Comparison of ENCODE assay signal across 18 cellular contexts in the genomic region with DNA sequence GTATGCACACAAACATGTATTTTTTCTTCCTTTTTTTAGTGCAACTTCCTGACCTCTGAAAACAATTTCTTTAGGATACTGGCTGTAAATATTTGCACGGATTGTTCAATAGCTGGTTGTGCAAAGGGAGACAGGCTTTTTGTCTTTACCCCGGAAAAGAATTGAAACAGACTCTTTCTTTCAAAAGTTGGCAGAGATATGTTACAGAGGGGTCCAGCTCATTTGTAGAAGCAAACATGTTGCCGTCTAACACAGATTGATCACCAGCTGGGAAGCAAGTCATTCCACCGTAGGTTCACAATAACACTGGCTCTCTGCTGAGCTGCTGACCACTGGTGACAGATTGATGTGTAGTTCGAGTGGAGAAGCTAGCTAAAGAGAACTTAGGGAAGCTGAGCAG.
DNase-seq lines count a peak whose midpoint lies in the region; ATAC-seq, FAIRE-seq and TF ChIP-seq lines count a peak whose summit lies in the region.
"Had no signal": no experiment of that assay in that cellular context is flagged by ENCODE, and none has a peak within 500 bp of the region (broad histone marks: within the 10 kb centered on the region; RNA-seq: fewer than 3 reads in every experiment).

No MANE protein-coding gene starts in this region.

- no peaks in the 10 kb centered on the region for H3K79me2 ChIP-seq in K562 (ENCODE audit: control insufficient read depth, insufficient read depth, low read length)

- peak overlapping the region; percentile 62 for H3K27ac Mint-ChIP-seq in progenitor cell of endocrine pancreas
- H3K27ac Mint-ChIP-seq: B cell had no signal

- POLR2A ChIA-PET in K562 (lab: Yijun Ruan, JAX), result interaction anchor here (0.8 kb wide), 1 partner anchor 496 kb away, joined by 5 read pairs; no protein-coding TSS in a partner anchor

- no peak overlapping the region for H3K9ac ChIP-seq in K562 (ENCODE audit: insufficient read depth in 1 of 2, low read depth in 2 of 2, low read length in 2 of 2)

- no peaks in the 10 kb centered on the region for H3K9me3 ChIP-seq in K562 (replicated peaks; ENCODE audit: control insufficient read depth, insufficient read depth, low read depth, low read length)
- H3K9me3 ChIP-seq: SJCRH30 had no signal

- no peaks in the 10 kb centered on the region for H3K27me3 Mint-ChIP-seq in progenitor cell of endocrine pancreas
- H3K27me3 Mint-ChIP-seq: B cell had no signal

- H3K36me3 ChIP-seq in K562 (ENCODE audit: control insufficient read depth, insufficient read depth, low read length), result no peaks in the 10 kb centered on the region
- H3K36me3 ChIP-seq: SJCRH30 had no signal

- no peaks in the 10 kb centered on the region for H3K27me3 ChIP-seq in K562 (ENCODE audit: control insufficient read depth in 2 of 2, insufficient read depth in 2 of 2, low read length in 2 of 2)
- H3K27me3 ChIP-seq: SJCRH30 had no signal

- in situ Hi-C loops in K562 (cut with MboI), result no loop called here

- no peak for ATAC-seq in K562
- ATAC-seq in HG03565 (IDR thresholded peaks at IDR 0.05; ENCODE audit: unreplicated experiment), result no peak
- ATAC-seq: PC-3 had no signal

- TF ChIP-seq RAD21 in K562 (CRISPR knock-in tag; conservative IDR thresholded peaks at IDR 0.05 in 1 of 2, IDR thresholded peaks at IDR 0.05 in 1 of 2), result no peak

- H3K9me3 Mint-ChIP-seq in progenitor cell of endocrine pancreas (ENCODE audit: low read depth), result peaks cover 8% of the 10 kb centered on the region

- no peak for TF ChIP-seq POLR2A in K562 (conservative IDR thresholded peaks at IDR 0.05)

- H3K4me3 Mint-ChIP-seq in progenitor cell of endocrine pancreas (ENCODE audit: low read depth), result no peak overlapping the region
- H3K4me3 Mint-ChIP-seq: B cell had no signal

- no peak for FAIRE-seq in K562 (lab: Jason Lieb, UNC)
- FAIRE-seq: HTR-8/SVneo had no signal

- no peak overlapping the region for H2AFZ ChIP-seq in K562 (ENCODE audit: low read depth, low read length)

- no peak overlapping the region for H3K4me3 ChIP-seq in K562
- H3K4me3 ChIP-seq in fibroblast of mammary gland (ENCODE audit: control insufficient read depth, low read depth, low read length), result no peak overlapping the region
- H3K4me3 ChIP-seq: SJCRH30 had no signal

- peaks cover 15% of the 10 kb centered on the region for H3K4me1 Mint-ChIP-seq in progenitor cell of endocrine pancreas (ENCODE audit: low read depth)
- H3K4me1 Mint-ChIP-seq: B cell had no signal

- 0% methylated on average over 4 of the region's 5 CpGs for WGBS in K562 (ENCODE audit: insufficient coverage, low coverage, missing lambda C conversion rate)

- DNase-seq in HuH-7.5 (ENCODE audit: low spot score) (peak; percentile 18), K562 (ENCODE audit: extremely low read depth in 1 of 4, low spot score in 3 of 4) (no peak), fibroblast of mammary gland (ENCODE audit: low read depth) (peak; percentile 29), progenitor cell of endocrine pancreas (ENCODE audit: low spot score, unreplicated experiment) (no peak), NCI-H2196 treated with DMSO at 0.1 percent for 48 hours (lab: John Stamatoyannopoulos, UW; ENCODE audit: unreplicated experiment) (no peak), superior temporal gyrus (ENCODE audit: extremely low spot score) (no peak)
- DNase-seq: DMS153, GDM1, KBM-7, NCI-H1694 treated with DMSO at 0.1 percent for 48 hours, NCI-H226, NCI-H524, PC-3, RPMI8226, SJCRH30 had no signal

- no peak for TF ChIP-seq EP300 in K562 (IDR thresholded peaks at IDR 0.05; ENCODE audit: low read length)

- no TSS peak for BruUV-seq in K562 (replicated peaks; lab: Mats Ljungman, UMichigan)

- H3K4me1 ChIP-seq in K562 (replicated peaks in 1 of 2; ENCODE audit: control insufficient read depth in 2 of 2, insufficient read depth in 2 of 2, low read length in 2 of 2), result no peaks in the 10 kb centered on the region
- H3K4me1 ChIP-seq: SJCRH30 had no signal

- intact Hi-C loops in K562 (cut with micrococcal nuclease), result no loop called here

- no peak overlapping the region for H3K27ac ChIP-seq in K562 (ENCODE audit: extremely low read depth, low read depth, low read length)
- H3K27ac ChIP-seq: SJCRH30 had no signal

- no peak overlapping the region for H3K4me2 ChIP-seq in K562 (ENCODE audit: insufficient read depth, low read length)

- CTCF ChIA-PET in K562 (lab: Yijun Ruan, JAX; ENCODE audit: low intra/inter-chr PET ratio), result no interaction called here

- peaks cover 7% of the 10 kb centered on the region for H3K36me3 Mint-ChIP-seq in progenitor cell of endocrine pancreas (ENCODE audit: insufficient read depth)

- H4K20me1 ChIP-seq in K562 (replicated peaks; ENCODE audit: control insufficient read depth, insufficient read depth, low read length), result no peaks in the 10 kb centered on the region

- TF ChIP-seq CTCF in K562 (IDR thresholded peaks at IDR 0.05 in 2 of 3, conservative IDR thresholded peaks at IDR 0.05 in 1 of 3; ENCODE audit: insufficient read depth in 2 of 3, low read depth in 1 of 3, low read length in 3 of 3) (no peak), fibroblast of mammary gland (conservative IDR thresholded peaks at IDR 0.05; ENCODE audit: control insufficient read depth, insufficient read depth, low read depth, low read length) (no peak), progenitor cell of endocrine pancreas (IDR thresholded peaks at IDR 0.05; ENCODE audit: unreplicated experiment) (no peak)

- no peaks in the 10 kb centered on the region for H3K9me1 ChIP-seq in K562 (ENCODE audit: control insufficient read depth, insufficient read depth, low read length)

TF ChIP-seq in K562, 482 proteins besides CTCF, POLR2A, EP300 and RAD21 (continues in another document):
- TF ChIP-seq KDM5B (IDR thresholded peaks at IDR 0.05; ENCODE audit: insufficient replicate concordance, low read depth, low read length), result no peak
- peak; percentile 17 for TF ChIP-seq MEIS2 (IDR thresholded peaks at IDR 0.05; ENCODE audit: partially characterized antibody)
- TF ChIP-seq, protein P1, sequence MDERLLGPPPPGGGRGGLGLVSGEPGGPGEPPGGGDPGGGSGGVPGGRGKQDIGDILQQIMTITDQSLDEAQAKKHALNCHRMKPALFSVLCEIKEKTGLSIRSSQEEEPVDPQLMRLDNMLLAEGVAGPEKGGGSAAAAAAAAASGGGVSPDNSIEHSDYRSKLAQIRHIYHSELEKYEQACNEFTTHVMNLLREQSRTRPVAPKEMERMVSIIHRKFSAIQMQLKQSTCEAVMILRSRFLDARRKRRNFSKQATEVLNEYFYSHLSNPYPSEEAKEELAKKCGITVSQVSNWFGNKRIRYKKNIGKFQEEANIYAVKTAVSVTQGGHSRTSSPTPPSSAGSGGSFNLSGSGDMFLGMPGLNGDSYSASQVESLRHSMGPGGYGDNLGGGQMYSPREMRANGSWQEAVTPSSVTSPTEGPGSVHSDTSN (CRISPR knock-in tag; IDR thresholded peaks at IDR 0.05; ENCODE audit: low read depth), result no peak
- TF ChIP-seq, protein P1 (tag; conservative IDR thresholded peaks at IDR 0.05; ENCODE audit: low read depth), result peak; percentile 34
- TF ChIP-seq, protein P2, sequence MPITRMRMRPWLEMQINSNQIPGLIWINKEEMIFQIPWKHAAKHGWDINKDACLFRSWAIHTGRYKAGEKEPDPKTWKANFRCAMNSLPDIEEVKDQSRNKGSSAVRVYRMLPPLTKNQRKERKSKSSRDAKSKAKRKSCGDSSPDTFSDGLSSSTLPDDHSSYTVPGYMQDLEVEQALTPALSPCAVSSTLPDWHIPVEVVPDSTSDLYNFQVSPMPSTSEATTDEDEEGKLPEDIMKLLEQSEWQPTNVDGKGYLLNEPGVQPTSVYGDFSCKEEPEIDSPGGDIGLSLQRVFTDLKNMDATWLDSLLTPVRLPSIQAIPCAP (CRISPR knock-in tag; IDR thresholded peaks at IDR 0.05; ENCODE audit: borderline replicate concordance), result no peak
- TF ChIP-seq FOXA3 (CRISPR knock-in tag; conservative IDR thresholded peaks at IDR 0.05 in 1 of 2, IDR thresholded peaks at IDR 0.05 in 1 of 2), result no peak
- TF ChIP-seq BRCA1 (IDR thresholded peaks at IDR 0.05), result no peak
- TF ChIP-seq BRCA1 (CRISPR knock-in tag; IDR thresholded peaks at IDR 0.05), result no peak
- TF ChIP-seq SP2 (IDR thresholded peaks at IDR 0.05; ENCODE audit: extremely low read depth, low read depth, low read length, poor library complexity, severe bottlenecking), result no peak
- TF ChIP-seq, protein P3, sequence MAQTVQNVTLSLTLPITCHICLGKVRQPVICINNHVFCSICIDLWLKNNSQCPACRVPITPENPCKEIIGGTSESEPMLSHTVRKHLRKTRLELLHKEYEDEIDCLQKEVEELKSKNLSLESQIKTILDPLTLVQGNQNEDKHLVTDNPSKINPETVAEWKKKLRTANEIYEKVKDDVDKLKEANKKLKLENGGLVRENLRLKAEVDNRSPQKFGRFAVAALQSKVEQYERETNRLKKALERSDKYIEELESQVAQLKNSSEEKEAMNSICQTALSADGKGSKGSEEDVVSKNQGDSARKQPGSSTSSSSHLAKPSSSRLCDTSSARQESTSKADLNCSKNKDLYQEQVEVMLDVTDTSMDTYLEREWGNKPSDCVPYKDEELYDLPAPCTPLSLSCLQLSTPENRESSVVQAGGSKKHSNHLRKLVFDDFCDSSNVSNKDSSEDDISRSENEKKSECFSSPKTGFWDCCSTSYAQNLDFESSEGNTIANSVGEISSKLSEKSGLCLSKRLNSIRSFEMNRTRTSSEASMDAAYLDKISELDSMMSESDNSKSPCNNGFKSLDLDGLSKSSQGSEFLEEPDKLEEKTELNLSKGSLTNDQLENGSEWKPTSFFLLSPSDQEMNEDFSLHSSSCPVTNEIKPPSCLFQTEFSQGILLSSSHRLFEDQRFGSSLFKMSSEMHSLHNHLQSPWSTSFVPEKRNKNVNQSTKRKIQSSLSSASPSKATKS (CRISPR knock-in tag; IDR thresholded peaks at IDR 0.05), result no peak

Comparison
In these comparisons a context has a peak if more than half of its experiments do, and no peak if none do; other contexts are left out.
1. DNase-seq: peak in HuH-7.5 (single experiment) and fibroblast of mammary gland (single experiment); none in K562 (0 of 4), progenitor cell of endocrine pancreas (single experiment), NCI-H2196 treated with DMSO at 0.1 percent for 48 hours (single experiment) and superior temporal gyrus (single experiment).